Comparison of ENCODE assay signal across 8 cellular contexts in genomic region chr9:136051568-136052432, GRCh38. TPM values are rescaled to one million over a fixed set of nuclear protein-coding genes. Genes with fewer than 3 reads are reported as not detected.
A peak's percentile ranks its signal among the peaks of the same experiment; 100 is the strongest.
DNase-seq lines count a peak whose midpoint lies in the region; ATAC-seq and TF ChIP-seq lines count a peak whose summit lies in the region.

No MANE protein-coding gene starts in this region.

- H3K27ac ChIP-seq in CD4-positive, alpha-beta T cell (ENCODE audit: low read depth, low read length), result no peak overlapping the region
- H3K27ac ChIP-seq in cingulate gyrus (ENCODE audit: low read depth, low read length), result peak overlapping the region; percentile 96
- peak overlapping the region in 3 of 4 donors; percentile 9 to 33 (median 19) for H3K27ac ChIP-seq in gastrocnemius medialis

- H3K4me3 Mint-ChIP-seq in CD4-positive, alpha-beta T cell, result peak overlapping the region; percentile 76

- no peaks in the 10 kb centered on the region for H3K36me3 Mint-ChIP-seq in CD4-positive, alpha-beta T cell (ENCODE audit: low read depth)

- peaks cover 0 to 16% of the 10 kb centered on the region in 2 donors for H3K36me3 ChIP-seq in gastrocnemius medialis

- CTCF ChIA-PET in CD4-positive, alpha-beta T cell (lab: Charles Lee), result interaction anchor here (1.0 kb wide), 1 partner anchor 84 kb away, joined by 3 read pairs; no protein-coding TSS in a partner anchor

- peaks cover 18% of the 10 kb centered on the region for H3K27me3 Mint-ChIP-seq in CD4-positive, alpha-beta T cell

- DNase-seq in CD4-positive, alpha-beta T cell, result peak in 1 of 10 experiments; percentile 12
- peak; percentile 86 for DNase-seq in HS-5 (ENCODE audit: low read depth)
- peak; percentile 98 for DNase-seq in islet precursor cell
- DNase-seq in gastrocnemius medialis, result no peak

- H3K9me3 ChIP-seq in CD4-positive, alpha-beta T cell (ENCODE audit: control insufficient read depth, low read length), result no peaks in the 10 kb centered on the region
- no peaks in the 10 kb centered on the region for H3K9me3 ChIP-seq in gastrocnemius medialis

- intact Hi-C loops in CD4-positive, alpha-beta T cell (cut with DNase I, micrococcal nuclease), result no loop called here
- intact Hi-C loops in gastrocnemius medialis (cut with DNase I; ENCODE audit: low total_unique reads), result loop anchor here (1.0 kb wide), 1 partner anchor 69 kb away; no protein-coding TSS in a partner anchor

- in situ Hi-C loops in gastrocnemius medialis (cut with MboI; ENCODE audit: low sequenced_read_pairs in 4 of 4), result no loop called here

- no peak for TF ChIP-seq POLR2A in gastrocnemius medialis (IDR thresholded peaks at IDR 0.05)

- POLR2A ChIA-PET in CD4-positive, alpha-beta T cell (lab: Charles Lee), result no interaction called here

- peaks cover 15% of the 10 kb centered on the region for H3K4me1 Mint-ChIP-seq in CD4-positive, alpha-beta T cell (ENCODE audit: low read depth)

- peaks cover 20% of the 10 kb centered on the region for H3K27me3 ChIP-seq in CD4-positive, alpha-beta T cell (ENCODE audit: control insufficient read depth, insufficient read depth, low read length)
- H3K27me3 ChIP-seq in gastrocnemius medialis, result no peaks in the 10 kb centered on the region

- no peak for TF ChIP-seq CTCF in CD4-positive, alpha-beta T cell (IDR thresholded peaks at IDR 0.05)
- no peak for TF ChIP-seq CTCF in gastrocnemius medialis (IDR thresholded peaks at IDR 0.05 in 4 of 5, conservative IDR thresholded peaks at IDR 0.05 in 1 of 5)

- H3K27ac Mint-ChIP-seq in CD4-positive, alpha-beta T cell, result no peak overlapping the region

- H3K9me3 Mint-ChIP-seq in CD4-positive, alpha-beta T cell, result no peaks in the 10 kb centered on the region

- peak; percentile 41 for ATAC-seq in CD4-positive, alpha-beta T cell (ENCODE audit: poor library complexity)
- ATAC-seq in gastrocnemius medialis, result peak in 1 of 2 donors; percentile 47
- no peak for ATAC-seq in GM18858 (IDR thresholded peaks at IDR 0.05; ENCODE audit: unreplicated experiment)
- no peak for ATAC-seq in GM19023 (IDR thresholded peaks at IDR 0.05; ENCODE audit: unreplicated experiment)

- peaks cover 25 to 45% of the 10 kb centered on the region in 2 donors for H3K4me1 ChIP-seq in gastrocnemius medialis

- H3K4me3 ChIP-seq in gastrocnemius medialis, result peak overlapping the region; percentile 46 to 60 (median 52)

TF ChIP-seq in PFSK-1, 5 proteins besides CTCF, POLR2A, EP300 and RAD21:
- TF ChIP-seq POLR2AphosphoS5 (IDR thresholded peaks at IDR 0.05; ENCODE audit: low read depth, low read length) (no peak), SIN3A (IDR thresholded peaks at IDR 0.05; ENCODE audit: borderline replicate concordance, insufficient read depth, low read length) (0 out of 2 replicates have a peak, but pooled peaks have one; percentile 17)

RNA-seq across cellular contexts. Expression of gene NACC2, which starts 43.3 kb away (rescaled TPM):
- 1 to 10 TPM; 2.1 to 2.7 TPM for total RNA-seq in CD4-positive, alpha-beta T cell
- polyA plus RNA-seq in PFSK-1 (2012; ENCODE audit: insufficient read length, low read depth), result 17.9 TPM
- total RNA-seq in gastrocnemius medialis, result 10 to 100 TPM; 26.0 to 51.7 (median 43.5) TPM

Comparison
In these comparisons a context has a peak if more than half of its experiments do, and no peak if none do; other contexts are left out.
1. DNase-seq: peak in HS-5 (single experiment) and islet precursor cell (single experiment); none in gastrocnemius medialis (0 of 2).
2. RNA of gene NACC2, which starts 43.3 kb away (total RNA-seq): 26.0 to 51.7 TPM in gastrocnemius medialis; 2.1 to 2.7 TPM in CD4-positive, alpha-beta T cell; every median in the first group is over 4 times any median in the second.